8 cellular contexts compared by ENCODE assay signal in genomic region chr3:158672293-158673176, GRCh38. TPM values are rescaled to one million over a fixed set of nuclear protein-coding genes. Genes with fewer than 3 reads are reported as not detected.
DNase-seq lines count a peak whose midpoint lies in the region; ATAC-seq lines count a peak whose summit lies in the region.

A gene with protein sequence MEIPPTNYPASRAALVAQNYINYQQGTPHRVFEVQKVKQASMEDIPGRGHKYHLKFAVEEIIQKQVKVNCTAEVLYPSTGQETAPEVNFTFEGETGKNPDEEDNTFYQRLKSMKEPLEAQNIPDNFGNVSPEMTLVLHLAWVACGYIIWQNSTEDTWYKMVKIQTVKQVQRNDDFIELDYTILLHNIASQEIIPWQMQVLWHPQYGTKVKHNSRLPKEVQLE (minus strand): TSS chr3:158672648. CDS start chr3:158672478, 170 bp downstream.

- H3K27ac ChIP-seq in HUES6 (ENCODE audit: low read depth, low read length), result no peak within 1 kb of the TSS; the same call in 1 of the 2 replicates

- H3K36me3 ChIP-seq in HUES6 (ENCODE audit: control insufficient read depth, insufficient read depth, low read length), result peaks cover 23% of the 10 kb centered on the region

- peak within 1 kb of the TSS; percentile 69 for H3K9ac ChIP-seq in HUES6 (ENCODE audit: low read length)

- no peaks in the 10 kb centered on the region for H3K4me1 ChIP-seq in HUES6 (ENCODE audit: control insufficient read depth, insufficient read depth, low read length)

- peak within 1 kb of the TSS; percentile 68 for H3K4me3 ChIP-seq in HUES6 (ENCODE audit: low read depth, low read length)

- peak; percentile 99 for ATAC-seq in GM21423 (IDR thresholded peaks at IDR 0.05; ENCODE audit: unreplicated experiment)

- no peaks in the 10 kb centered on the region for H3K9me3 ChIP-seq in HUES6 (ENCODE audit: control insufficient read depth, insufficient read depth, low read depth, low read length)

- H3K27me3 ChIP-seq in HUES6 (ENCODE audit: control insufficient read depth, insufficient read depth, low read length), result no peaks in the 10 kb centered on the region

- DNase-seq in D341Med (ENCODE audit: low spot score), result peak; percentile 52
- peak; percentile 65 to 70 for DNase-seq in activated CD4-positive, alpha-beta T cell treated with anti-CD3 and anti-CD28 coated beads, Interleukin-2, amount 50 U/mL, for 4 hours
- peak; percentile 41 to 87 for DNase-seq in dermis microvascular lymphatic vessel endothelial cell (ENCODE audit: low read depth in 2 of 2)
- DNase-seq in left kidney (ENCODE audit: low read depth, low spot score), result peak; percentile 96
- peak; percentile 65 for DNase-seq in stimulated activated CD4-positive, alpha-beta T cell treated with anti-CD3 and anti-CD28 coated beads, Interleukin-2, amount 100 ng/mL, for 4 hours (ENCODE audit: low read depth)
- no peak for DNase-seq in COR-L47 (lab: John Stamatoyannopoulos, UW)

RNA-seq across cellular contexts. Expression of the gene that starts here (rescaled TPM):
- total RNA-seq in dermis microvascular lymphatic vessel endothelial cell, result 23.1 and 26.3 TPM in 2 replicates
